Comparison of ENCODE assay signal across 8 cellular contexts in genomic region chr14:99518441-99519346, GRCh38. TPM values are rescaled to one million over a fixed set of nuclear protein-coding genes. Genes with fewer than 3 reads are reported as not detected.
DNase-seq lines count a peak whose midpoint lies in the region; FAIRE-seq and TF ChIP-seq lines count a peak whose summit lies in the region.

No MANE protein-coding gene starts in this region.

- H3K9me3 ChIP-seq in kidney (ENCODE audit: control insufficient read depth in 1 of 2, low read length in 2 of 2), result no peaks in the 10 kb centered on the region

- no peaks in the 10 kb centered on the region for H3K4me1 ChIP-seq in kidney (ENCODE audit: control insufficient read depth in 1 of 2, insufficient read depth in 1 of 2, low read depth in 1 of 2, low read length in 2 of 2)

- no peak overlapping the region for H3K4me3 Mint-ChIP-seq in brain

- intact Hi-C loops in kidney (cut with DNase I), result loop anchor here (5.0 kb wide), 1 partner anchor 109 kb away; no protein-coding TSS in a partner anchor

- peaks cover 5% of the 10 kb centered on the region for H3K27me3 Mint-ChIP-seq in brain

- POLR2A ChIA-PET in GM10248 (lab: Yijun Ruan, JAX), result interaction anchor here (0.7 kb wide), 1 partner anchor 29 kb away, joined by 4 read pairs; no protein-coding TSS in a partner anchor
- POLR2A ChIA-PET in HEK293T (lab: Yijun Ruan, JAX), result no interaction called here

- H3K36me3 Mint-ChIP-seq in brain, result no peaks in the 10 kb centered on the region

- no peak for FAIRE-seq in kidney (lab: Jason Lieb, UNC)

- peaks cover 25% of the 10 kb centered on the region for H3K4me1 Mint-ChIP-seq in brain

- H3K4me3 ChIP-seq in kidney (ENCODE audit: low read length in 2 of 2), result no peak overlapping the region

- no peak overlapping the region for H3K9ac ChIP-seq in kidney (ENCODE audit: low read length in 2 of 2)

- H3K9me3 Mint-ChIP-seq in brain, result no peaks in the 10 kb centered on the region

- H3K27ac ChIP-seq in kidney (ENCODE audit: low read depth in 2 of 2, low read length in 2 of 2), result no peak overlapping the region

- TF ChIP-seq CTCF in GM10248 (IDR thresholded peaks at IDR 0.05; ENCODE audit: control extremely low read depth, extremely low read depth, low read depth, missing control alignments) (peak; percentile 99), brain (conservative IDR thresholded peaks at IDR 0.05) (peak; percentile 97 to 100), kidney (IDR thresholded peaks at IDR 0.05; ENCODE audit: borderline replicate concordance, extremely low read depth, insufficient read depth) (peak; percentile 96)

- H3K36me3 ChIP-seq in kidney (ENCODE audit: control insufficient read depth in 1 of 2, insufficient read depth in 2 of 2, low read length in 2 of 2), result no peaks in the 10 kb centered on the region

- CTCF ChIA-PET in GM10248 (lab: Yijun Ruan, JAX), result interaction anchor here (1.3 to 2.2 kb wide), 6 partner anchors 25 to 115 kb away, joined by 5 to 10 read pairs (median 6); no protein-coding TSS in a partner anchor
- CTCF ChIA-PET in HEK293T (lab: Yijun Ruan, JAX), result interaction anchor here (0.6 to 1.6 kb wide), 3 partner anchors 15 to 126 kb away, joined by 3 to 6 read pairs (median 5); no protein-coding TSS in a partner anchor

- no peak overlapping the region for H3K27ac Mint-ChIP-seq in brain

- DNase-seq in GM10248 (ENCODE audit: extremely low spot score), result peak; percentile 91
- peak; percentile 80 for DNase-seq in HEK293T (ENCODE audit: extremely low spot score)
- DNase-seq in NCI-H1417 treated with DMSO at 0.1 percent for 48 hours (lab: John Stamatoyannopoulos, UW), result peak; percentile 39
- DNase-seq in UCSD-AML1 (lab: John Stamatoyannopoulos, UW; ENCODE audit: unreplicated experiment), result peak; percentile 77
- peak; percentile 91 for DNase-seq in kidney
- DNase-seq in stimulated activated CD4-positive, alpha-beta T cell treated with anti-CD3 and anti-CD28 coated beads, Interleukin-2, amount 100 ng/mL, for 4 hours (ENCODE audit: low read depth), result peak; percentile 75
- no peak for DNase-seq in cortex of kidney (lab: John Stamatoyannopoulos, UW)

TF ChIP-seq in HEK293T, 16 proteins besides CTCF, POLR2A, EP300 and RAD21:
- TF ChIP-seq SUZ12 (IDR thresholded peaks at IDR 0.05) (no peak), ELF4 (IDR thresholded peaks at IDR 0.05) (no peak), ARNT (IDR thresholded peaks at IDR 0.05) (no peak), ZNF384 (IDR thresholded peaks at IDR 0.05) (0 out of 2 replicates have a peak, but pooled peaks have one; percentile 19), FOXM1 (IDR thresholded peaks at IDR 0.05; ENCODE audit: borderline replicate concordance) (no peak)

RNA-seq across cellular contexts. Expression of gene CCNK, which starts 37.5 kb away (rescaled TPM):
- polyA plus RNA-seq in brain (ENCODE audit: insufficient read depth, low read depth, low replicate concordance) (48.7 TPM), kidney (ENCODE audit: insufficient read depth, low read depth, low replicate concordance) (12.8 TPM)
- total RNA-seq in kidney, result 40.6 TPM

RNA-seq across cellular contexts. Expression of gene SETD3, which starts 38.0 kb away (rescaled TPM):
- polyA plus RNA-seq in brain (ENCODE audit: insufficient read depth, low read depth, low replicate concordance), result 41.2 TPM
- total RNA-seq in kidney, result 85.6 TPM
- 74.0 TPM for polyA plus RNA-seq in kidney (ENCODE audit: insufficient read depth, low read depth, low replicate concordance)
